8 cellular contexts compared by ENCODE assay signal in genomic region chr2:49616800-49617199, GRCh38.
DNase-seq lines count a peak whose midpoint lies in the region; ATAC-seq lines count a peak whose summit lies in the region.

No MANE protein-coding gene starts in this region.

- ATAC-seq in HG03159 (IDR thresholded peaks at IDR 0.05; ENCODE audit: unreplicated experiment) (peak; percentile 60), GM21619 (IDR thresholded peaks at IDR 0.05; ENCODE audit: unreplicated experiment) (no peak)

- peak; percentile 45 for DNase-seq in DMS153 (lab: John Stamatoyannopoulos, UW)
- peak; percentile 80 for DNase-seq in NCI-H82 treated with DMSO at 0.1 percent for 48 hours (lab: John Stamatoyannopoulos, UW; ENCODE audit: unreplicated experiment)
- peak; percentile 21 for DNase-seq in foreskin melanocyte
- no peak for DNase-seq in stimulated activated CD4-positive, alpha-beta T cell treated with anti-CD3 and anti-CD28 coated beads, Interleukin-2, amount 100 ng/mL, for 48 hours
- DNase-seq in mucosa of gallbladder (ENCODE audit: low spot score), result no peak
- DNase-seq in stimulated activated naive CD4-positive, alpha-beta T cell treated with Interleukin-2 at 50 U/mL for 16 hours (lab: John Stamatoyannopoulos, UW), result no peak

Comparison
In these comparisons a context has a peak if more than half of its experiments do, and no peak if none do; other contexts are left out.
1. DNase-seq: peak in DMS153 (single experiment), NCI-H82 treated with DMSO at 0.1 percent for 48 hours (single experiment) and foreskin melanocyte (single experiment); none in stimulated activated CD4-positive, alpha-beta T cell treated with anti-CD3 and anti-CD28 coated beads, Interleukin-2, amount 100 ng/mL, for 48 hours (0 of 2), mucosa of gallbladder (single experiment) and stimulated activated naive CD4-positive, alpha-beta T cell treated with Interleukin-2 at 50 U/mL for 16 hours (single experiment).